In the genomic region with DNA sequence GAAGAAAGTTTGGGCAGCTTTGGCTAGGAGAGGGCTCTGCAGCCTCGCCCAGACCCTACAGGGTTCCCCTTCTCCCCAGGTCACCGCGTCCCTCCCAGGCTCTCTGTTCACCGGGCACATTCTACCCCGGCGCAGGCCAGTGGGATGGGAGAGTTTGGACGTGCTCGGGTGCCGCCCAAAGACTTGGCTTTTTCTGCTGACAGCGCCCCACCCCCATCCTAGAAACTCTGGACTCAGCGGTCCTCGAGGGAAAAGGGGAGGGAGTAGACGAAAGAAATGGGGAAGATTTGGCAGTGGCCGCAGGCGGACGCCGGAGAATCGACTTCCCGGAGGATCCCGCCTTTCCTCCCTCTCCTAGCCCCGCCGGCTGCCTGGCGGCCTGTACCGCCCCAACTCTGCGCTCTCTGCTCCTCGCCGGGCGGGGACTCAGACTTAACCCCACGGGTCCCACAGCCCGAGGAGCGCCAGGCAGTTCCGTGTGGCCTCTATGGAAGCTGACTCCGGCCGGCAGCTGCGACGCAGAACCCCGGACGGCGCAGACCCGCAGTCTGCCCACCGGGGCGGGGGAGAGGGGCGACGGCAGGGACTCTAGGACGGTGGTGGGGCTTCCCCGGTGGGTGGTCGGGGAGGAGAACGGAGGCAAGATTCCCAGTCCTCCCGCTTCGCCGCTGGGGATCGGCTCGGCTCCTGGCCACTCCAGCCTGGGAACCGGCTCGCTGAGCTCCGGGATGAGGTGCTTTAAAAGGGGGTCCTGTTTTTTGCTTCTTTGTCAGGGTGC, we compare ENCODE assay signal across 9 cellular contexts. TPM values are rescaled to one million over a fixed set of nuclear protein-coding genes. Genes with fewer than 3 reads are reported as not detected.
DNase-seq lines count a peak whose midpoint lies in the region; ATAC-seq and TF ChIP-seq lines count a peak whose summit lies in the region.
"Had no signal": no experiment of that assay in that cellular context is flagged by ENCODE, and none has a peak within 500 bp of the region (broad histone marks: within the 10 kb centered on the region; RNA-seq: fewer than 3 reads in every experiment).

No MANE protein-coding gene starts in this region.

- H3K36me3 Mint-ChIP-seq in IgD-negative memory B cell: peaks cover 1% of the 10 kb centered on the region
- H3K36me3 Mint-ChIP-seq in stimulated activated effector memory CD8-positive, alpha-beta T cell treated with anti-CD3 and anti-CD28 coated beads, Interleukin-12 subunit alpha, Interleukin-12 subunit beta, amount 100 ng/mL, for 72 hours: no peaks in the 10 kb centered on the region

- H3K4me1 Mint-ChIP-seq in IgD-negative memory B cell: peaks cover 11 to 22% (median 13%) of the 10 kb centered on the region in 3 donors
- peaks cover 23% of the 10 kb centered on the region for H3K4me1 Mint-ChIP-seq in stimulated activated effector memory CD8-positive, alpha-beta T cell treated with anti-CD3 and anti-CD28 coated beads, Interleukin-12 subunit alpha, Interleukin-12 subunit beta, amount 100 ng/mL, for 72 hours

- CTCF ChIA-PET in BJ (lab: Yijun Ruan, JAX): interaction anchor here (0.9 to 1.4 kb wide), 2 partner anchors 19 to 29 kb away, joined by 4 to 6 read pairs; no protein-coding TSS in a partner anchor

- peak overlapping the region in 1 of 3 donors; percentile 13 for H3K27ac Mint-ChIP-seq in IgD-negative memory B cell
- H3K27ac Mint-ChIP-seq in stimulated activated effector memory CD8-positive, alpha-beta T cell treated with anti-CD3 and anti-CD28 coated beads, Interleukin-12 subunit alpha, Interleukin-12 subunit beta, amount 100 ng/mL, for 72 hours: no peak overlapping the region

- H3K9me3 Mint-ChIP-seq in IgD-negative memory B cell: no peaks in the 10 kb centered on the region
- no peaks in the 10 kb centered on the region for H3K9me3 Mint-ChIP-seq in stimulated activated effector memory CD8-positive, alpha-beta T cell treated with anti-CD3 and anti-CD28 coated beads, Interleukin-12 subunit alpha, Interleukin-12 subunit beta, amount 100 ng/mL, for 72 hours

- peak overlapping the region; percentile 25 to 87 (median 41) for H3K4me3 Mint-ChIP-seq in IgD-negative memory B cell
- peak overlapping the region; percentile 64 for H3K4me3 Mint-ChIP-seq in stimulated activated effector memory CD8-positive, alpha-beta T cell treated with anti-CD3 and anti-CD28 coated beads, Interleukin-12 subunit alpha, Interleukin-12 subunit beta, amount 100 ng/mL, for 72 hours

- DNase-seq in BJ (ENCODE audit: low read depth): no peak
- DNase-seq in astrocyte of the spinal cord (ENCODE audit: low read depth, low spot score): peak; percentile 73
- no peak for DNase-seq in stimulated activated effector memory CD8-positive, alpha-beta T cell treated with anti-CD3 and anti-CD28 coated beads, Interleukin-12 subunit alpha, Interleukin-12 subunit beta, amount 100 ng/mL, for 72 hours (ENCODE audit: low spot score in 2 of 2)
- DNase-seq in RKO (ENCODE audit: low spot score): no peak
- no peak for DNase-seq in NOMO-1 (lab: John Stamatoyannopoulos, UW; ENCODE audit: unreplicated experiment in 2 of 2)

- no peak for ATAC-seq in stimulated activated effector memory CD8-positive, alpha-beta T cell treated with anti-CD3 and anti-CD28 coated beads, Interleukin-12 subunit alpha, Interleukin-12 subunit beta, amount 100 ng/mL, for 72 hours
- no peak for ATAC-seq in GM19397 (IDR thresholded peaks at IDR 0.05; ENCODE audit: unreplicated experiment)

- no peak for TF ChIP-seq CTCF in BJ (IDR thresholded peaks at IDR 0.05; ENCODE audit: insufficient read depth, low read depth, low read length)
- no peak for TF ChIP-seq CTCF in astrocyte of the spinal cord (IDR thresholded peaks at IDR 0.05; ENCODE audit: low read depth, low read length)

- H3K9me3 ChIP-seq in iPS-18c (ENCODE audit: control insufficient read depth, insufficient read depth, low read length): peaks cover 8% of the 10 kb centered on the region
- H3K9me3 ChIP-seq: neutrophil had no signal

- H3K27me3 Mint-ChIP-seq in IgD-negative memory B cell: peaks cover 69% of the 10 kb centered on the region

- H3K36me3 ChIP-seq in BJ (ENCODE audit: control insufficient read depth, insufficient read depth, low read length): no peaks in the 10 kb centered on the region
- H3K36me3 ChIP-seq: neutrophil had no signal

- peak overlapping the region; percentile 42 for H3K4me3 ChIP-seq in BJ (ENCODE audit: low read depth, low read length)
- peak overlapping the region; percentile 31 for H3K4me3 ChIP-seq in astrocyte of the spinal cord (ENCODE audit: low read depth, low read length)
- H3K4me3 ChIP-seq in iPS-18c (ENCODE audit: insufficient read depth, low read depth, low read length): peak overlapping the region; percentile 60

- in situ Hi-C loops in astrocyte of the spinal cord (cut with HindIII; ENCODE audit: low sequenced_read_pairs): no loop called here

- H3K27me3 ChIP-seq in BJ (ENCODE audit: control insufficient read depth, insufficient read depth, low read length): peaks cover 51% of the 10 kb centered on the region

- POLR2A ChIA-PET in BJ (lab: Charles Lee): no interaction called here

RNA-seq across cellular contexts. Expression of gene SIX2, which starts 0.9 kb away (rescaled TPM):
- polyA plus RNA-seq in BJ (2011; rRNA removed): 0.23 and 0.36 TPM in 2 replicates
- polyA minus RNA-seq in BJ (2011; rRNA and poly(A)+ RNA removed): 0.09 TPM in 1 of 2 replicates, not detected in the other
- not detected for polyA plus RNA-seq in IgD-negative memory B cell
